In the genomic region with DNA sequence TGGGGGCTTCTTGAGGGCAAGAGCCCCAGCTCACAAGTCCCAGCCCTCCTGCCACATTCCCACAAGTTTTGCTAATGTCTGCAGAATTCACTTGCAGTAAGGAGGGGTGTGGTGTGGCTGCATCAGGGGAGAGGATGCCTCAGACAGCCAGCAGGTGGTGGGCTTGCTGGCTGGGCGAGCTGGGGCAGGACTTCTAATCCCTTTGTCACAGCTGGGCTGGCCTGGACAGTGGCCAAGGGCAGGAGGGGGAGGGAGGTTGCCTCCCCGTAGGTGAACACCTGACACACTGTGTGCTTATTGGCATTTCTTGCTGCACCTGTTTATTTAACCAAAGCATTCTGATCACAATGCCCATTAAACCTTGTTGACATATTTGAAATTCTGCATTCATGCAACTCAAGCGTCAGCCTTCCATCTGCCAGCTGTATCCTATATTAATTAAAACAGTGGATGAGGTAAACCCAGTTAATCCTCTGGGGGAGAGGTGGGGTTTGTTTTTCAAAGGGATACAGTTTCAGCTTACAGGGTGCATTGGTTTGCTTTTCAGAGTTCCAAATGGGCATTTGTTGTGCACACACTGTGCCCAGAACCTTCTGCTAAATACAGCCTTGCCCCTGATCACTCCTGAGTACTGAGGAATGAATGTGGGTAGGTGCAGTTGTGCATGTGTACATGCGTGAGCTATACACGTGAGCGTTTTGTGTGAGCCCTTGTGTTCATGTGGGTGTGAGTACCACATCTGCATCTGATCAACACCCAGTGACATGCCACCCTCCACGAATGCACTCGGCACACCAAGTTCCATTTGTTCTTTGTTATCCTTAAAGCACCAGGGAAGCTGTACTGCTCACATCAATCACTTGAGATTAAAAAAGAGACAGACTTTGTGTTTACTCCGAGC, we compare ENCODE assay signal across 8 cellular contexts.
DNase-seq lines count a peak whose midpoint lies in the region; ATAC-seq and TF ChIP-seq lines count a peak whose summit lies in the region.

No MANE protein-coding gene starts in this region.

- H3K79me2 ChIP-seq in parathyroid adenoma, result no peaks in the 10 kb centered on the region

- no peak overlapping the region for H3K4me3 ChIP-seq in H7 (ENCODE audit: insufficient read depth, low read depth, low read length)
- H3K4me3 ChIP-seq in parathyroid adenoma (ENCODE audit: low read depth, low read length), result no peak overlapping the region

- H3K36me3 ChIP-seq in H7 (replicated peaks; ENCODE audit: control insufficient read depth, insufficient read depth, low read length), result no peaks in the 10 kb centered on the region
- no peaks in the 10 kb centered on the region for H3K36me3 ChIP-seq in parathyroid adenoma (ENCODE audit: control insufficient read depth, insufficient read depth, low read length)

- peak; percentile 56 for TF ChIP-seq CTCF in parathyroid adenoma (IDR thresholded peaks at IDR 0.05)

- no peaks in the 10 kb centered on the region for H3K9me3 ChIP-seq in parathyroid adenoma (ENCODE audit: control insufficient read depth, low read length)

- no peak overlapping the region for H3K27ac ChIP-seq in parathyroid adenoma

- H3K27me3 ChIP-seq in H7 (ENCODE audit: control insufficient read depth, insufficient read depth, low read length) (no peaks in the 10 kb centered on the region), parathyroid adenoma (ENCODE audit: control insufficient read depth, insufficient read depth, low read length) (no peaks in the 10 kb centered on the region)

- H2AFZ ChIP-seq in parathyroid adenoma, result no peak overlapping the region

- ATAC-seq in HG03097 (IDR thresholded peaks at IDR 0.05; ENCODE audit: low FRiP score, unreplicated experiment), result no peak
- no peak for ATAC-seq in GM19463 (IDR thresholded peaks at IDR 0.05; ENCODE audit: unreplicated experiment)

- H3K4me1 ChIP-seq in parathyroid adenoma, result no peaks in the 10 kb centered on the region

- no peak overlapping the region for H3K4me2 ChIP-seq in parathyroid adenoma (ENCODE audit: low read length)

- no peak overlapping the region for H3K9ac ChIP-seq in parathyroid adenoma

- peak; percentile 99 for DNase-seq in DMS153 (lab: John Stamatoyannopoulos, UW)
- DNase-seq in H7, result peak; percentile 90
- DNase-seq in NCI-H187 (lab: John Stamatoyannopoulos, UW), result peak; percentile 50 to 55
- DNase-seq in SW 1271 (lab: John Stamatoyannopoulos, UW), result peak; percentile 23 to 32
- peak; percentile 29 for DNase-seq in fibroblast of peridontal ligament (ENCODE audit: extremely low read depth)

Comparison
In these comparisons a context has a peak if more than half of its experiments do, and no peak if none do; other contexts are left out.
1. DNase-seq: peak in every context shown above with its lines; median percentile 99 in DMS153; 90 in H7; 52 in NCI-H187; 29 in fibroblast of peridontal ligament; 28 in SW 1271.